Comparison of ENCODE assay signal across 22 cellular contexts in the genomic region with DNA sequence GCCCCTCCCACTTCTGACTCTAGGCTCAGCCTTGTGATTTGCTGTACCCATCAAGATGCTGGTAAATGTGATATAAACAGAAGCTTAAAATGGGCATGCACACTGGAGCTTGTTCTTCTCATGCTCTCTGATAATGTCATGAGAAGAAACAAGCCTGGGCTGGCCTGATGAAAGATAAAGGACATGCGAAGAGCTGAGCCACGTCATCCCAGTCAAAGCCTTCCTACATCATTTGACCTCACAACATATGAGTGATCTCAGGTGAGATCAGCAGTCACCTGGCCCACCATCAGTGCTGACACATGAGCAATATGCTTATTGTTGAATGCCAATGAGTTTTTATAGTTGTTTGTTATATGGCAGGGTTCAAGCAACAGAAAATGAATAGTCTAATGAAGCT.
A peak's percentile ranks its signal among the peaks of the same experiment; 100 is the strongest.
DNase-seq lines count a peak whose midpoint lies in the region; FAIRE-seq and TF ChIP-seq lines count a peak whose summit lies in the region.
"Had no signal": no experiment of that assay in that cellular context is flagged by ENCODE, and none has a peak within 500 bp of the region (broad histone marks: within the 10 kb centered on the region; RNA-seq: fewer than 3 reads in every experiment).

No MANE protein-coding gene starts in this region.

- dilution Hi-C loops in mammary epithelial cell (cut with HindIII; ENCODE audit: low sequenced_read_pairs), result no loop called here

- intact Hi-C loops in mammary epithelial cell (cut with micrococcal nuclease), result no loop called here
- intact Hi-C loops in breast epithelium (cut with DNase I; ENCODE audit: low total_unique reads), result no loop called here

- TF ChIP-seq POLR2A in breast epithelium (IDR thresholded peaks at IDR 0.05), result no peak

- no peak overlapping the region for H3K4me3 ChIP-seq in mammary epithelial cell (replicated peaks in 1 of 3; ENCODE audit: insufficient read depth in 1 of 3, low read depth in 2 of 3, low read length in 3 of 3)
- no peak overlapping the region for H3K4me3 ChIP-seq in breast epithelium
- H3K4me3 ChIP-seq in bronchial epithelial cell (ENCODE audit: low read depth, low read length), result no peak overlapping the region
- H3K4me3 ChIP-seq: A549; BLaER1 treated with 17β-estradiol and CSF1 and Interleukin-3, amounts not matched to agents 10 nM and 100 nM; GM12878 had no signal

- H3K27ac ChIP-seq in mammary epithelial cell (ENCODE audit: insufficient read depth, low read depth, low read length) (no peak overlapping the region), breast epithelium (no peak overlapping the region), epithelial cell of prostate (no peak overlapping the region)
- H3K27ac ChIP-seq: 22Rv1; A549; BLaER1 treated with 17β-estradiol and CSF1 and Interleukin-3, amounts not matched to agents 10 nM and 100 nM; C4-2B had no signal

- in situ Hi-C loops in mammary epithelial cell (cut with MboI; ENCODE audit: low sequenced_read_pairs in 2 of 2), result no loop called here

- H2AFZ ChIP-seq in mammary epithelial cell (ENCODE audit: low read depth, low read length), result no peak overlapping the region

- DNase-seq in mammary epithelial cell (peak; percentile 47), breast epithelium (ENCODE audit: low spot score in 2 of 2) (no peak), bronchial epithelial cell (ENCODE audit: low read depth) (peak; percentile 55), epithelial cell of prostate (ENCODE audit: low read depth, low spot score) (peak; percentile 5), GM10248 (ENCODE audit: extremely low spot score) (no peak), hippocampal formation (lab: John Stamatoyannopoulos, UW) (no peak)
- DNase-seq: AML-193; Caco-2; Calu3; CD4-positive, alpha-beta T cell; CD8-positive, alpha-beta T cell; DMS79 treated with DMSO at 0.1 percent for 48 hours; GF-D8 had no signal

- no peaks in the 10 kb centered on the region for H3K9me3 ChIP-seq in mammary epithelial cell (replicated peaks; ENCODE audit: insufficient read depth, low read length)
- no peaks in the 10 kb centered on the region for H3K9me3 ChIP-seq in breast epithelium
- H3K9me3 ChIP-seq: A549; BLaER1 treated with 17β-estradiol and CSF1 and Interleukin-3, amounts not matched to agents 10 nM and 100 nM; Caco-2 had no signal

- no TSS peak for BruUV-seq in mammary epithelial cell (replicated peaks; lab: Mats Ljungman, UMichigan)

- POLR2A ChIA-PET in GM10248 (lab: Yijun Ruan, JAX), result no interaction called here

- H3K27me3 ChIP-seq in mammary epithelial cell (ENCODE audit: insufficient read depth, low read length) (no peaks in the 10 kb centered on the region), breast epithelium (no peaks in the 10 kb centered on the region), bronchial epithelial cell (ENCODE audit: control insufficient read depth, insufficient read depth, low read length) (no peaks in the 10 kb centered on the region)
- H3K27me3 ChIP-seq: BLaER1 treated with 17β-estradiol and CSF1 and Interleukin-3, amounts not matched to agents 10 nM and 100 nM had no signal

- H3K36me3 ChIP-seq in mammary epithelial cell (ENCODE audit: insufficient read depth, low read length) (no peaks in the 10 kb centered on the region), breast epithelium (no peaks in the 10 kb centered on the region), bronchial epithelial cell (ENCODE audit: control insufficient read depth, insufficient read depth, low read length) (no peaks in the 10 kb centered on the region)
- H3K36me3 ChIP-seq: BLaER1 treated with 17β-estradiol and CSF1 and Interleukin-3, amounts not matched to agents 10 nM and 100 nM had no signal

- WGBS in mammary epithelial cell (ENCODE audit: low coverage, missing lambda C conversion rate), result 58% methylated on average over 2 of the region's 2 CpGs

- H3K4me2 ChIP-seq in mammary epithelial cell (ENCODE audit: insufficient read depth, low read depth, low read length), result no peak overlapping the region
- H3K4me2 ChIP-seq: A549; BLaER1 treated with 17β-estradiol and CSF1 and Interleukin-3, amounts not matched to agents 10 nM and 100 nM had no signal

- TF ChIP-seq CTCF in mammary epithelial cell (conservative IDR thresholded peaks at IDR 0.05 in 1 of 2, IDR thresholded peaks at IDR 0.05 in 1 of 2; ENCODE audit: extremely low read depth in 1 of 2, insufficient read depth in 1 of 2, low read depth in 1 of 2, low read length in 2 of 2) (no peak), breast epithelium (IDR thresholded peaks at IDR 0.05) (no peak), bronchial epithelial cell (IDR thresholded peaks at IDR 0.05; ENCODE audit: insufficient read depth, low read length, severe bottlenecking) (no peak), GM10248 (IDR thresholded peaks at IDR 0.05; ENCODE audit: control extremely low read depth, extremely low read depth, low read depth, missing control alignments) (no peak)

- H3K9ac ChIP-seq in mammary epithelial cell (ENCODE audit: insufficient read depth, low read length), result no peak overlapping the region
- H3K9ac ChIP-seq: BLaER1 treated with 17β-estradiol and CSF1 and Interleukin-3, amounts not matched to agents 10 nM and 100 nM had no signal

- H3K79me2 ChIP-seq in mammary epithelial cell (ENCODE audit: insufficient read depth, low read length), result no peaks in the 10 kb centered on the region

- CTCF ChIA-PET in mammary epithelial cell (lab: Charles Lee; ENCODE audit: low non-redundant PET), result interaction anchor here (1.1 kb wide), 1 partner anchor 49 kb away, joined by 8 read pairs; no protein-coding TSS in a partner anchor
- CTCF ChIA-PET in GM10248 (lab: Yijun Ruan, JAX), result interaction anchor here (1.1 kb wide), 1 partner anchor 21 kb away, joined by 3 read pairs; no protein-coding TSS in a partner anchor

- FAIRE-seq in bronchial epithelial cell (lab: Jason Lieb, UNC), result no peak
- FAIRE-seq: A549, D721Med, G401.6, GM12878, GM12892, GM18507 had no signal

- H3K4me1 ChIP-seq in mammary epithelial cell (ENCODE audit: insufficient read depth, low read length) (no peaks in the 10 kb centered on the region), breast epithelium (no peaks in the 10 kb centered on the region)
- H3K4me1 ChIP-seq: A549; BLaER1 treated with 17β-estradiol and CSF1 and Interleukin-3, amounts not matched to agents 10 nM and 100 nM; Caco-2 had no signal

- no peaks in the 10 kb centered on the region for H4K20me1 ChIP-seq in mammary epithelial cell (ENCODE audit: insufficient read depth, low read length)
- H4K20me1 ChIP-seq: BLaER1 treated with 17β-estradiol and CSF1 and Interleukin-3, amounts not matched to agents 10 nM and 100 nM had no signal

Comparison
In these comparisons a context has a peak if more than half of its experiments do, and no peak if none do; other contexts are left out.
1. DNase-seq: peak in mammary epithelial cell (single experiment), bronchial epithelial cell (single experiment) and epithelial cell of prostate (single experiment); none in breast epithelium (0 of 2), GM10248 (single experiment) and hippocampal formation (0 of 2).